1 cellular context compared by ENCODE assay signal in genomic region chr2:105787376-105788318, GRCh38.
TF ChIP-seq lines count a peak whose summit lies in the region.

No MANE protein-coding gene starts in this region.

TF ChIP-seq in K562, 482 proteins besides CTCF, POLR2A, EP300 and RAD21 (continued from another document):
- TF ChIP-seq CTCFL (IDR thresholded peaks at IDR 0.05; ENCODE audit: borderline replicate concordance, insufficient read depth, low read depth, low read length, poor library complexity, severe bottlenecking): peak; percentile 9
- TF ChIP-seq LARP7 (IDR thresholded peaks at IDR 0.05): no peak
- TF ChIP-seq ATF7 (IDR thresholded peaks at IDR 0.05): peak; percentile 93
- TF ChIP-seq FOSL1 (tag; conservative IDR thresholded peaks at IDR 0.05): peak; percentile 20; the same call in 1 of the 2 replicates
- peak; percentile 92 for TF ChIP-seq JUND (IDR thresholded peaks at IDR 0.05; ENCODE audit: borderline replicate concordance, low read depth, low read length)
- TF ChIP-seq JUND (tag; IDR thresholded peaks at IDR 0.05; ENCODE audit: borderline replicate concordance, low read depth, low read length): peak; percentile 95
- TF ChIP-seq ZNF766 (CRISPR knock-in tag; conservative IDR thresholded peaks at IDR 0.05): no peak
- TF ChIP-seq ATF3 (IDR thresholded peaks at IDR 0.05): peak; percentile 82
- TF ChIP-seq ATF3 (CRISPR knock-in tag; conservative IDR thresholded peaks at IDR 0.05): no peak
- peak in 1 of 2 experiments; percentile 22; a peak in 1 of 4 replicates for TF ChIP-seq MNT (conservative IDR thresholded peaks at IDR 0.05)
- peak; percentile 40; the same call in 1 of the 2 replicates for TF ChIP-seq L3MBTL2 (IDR thresholded peaks at IDR 0.05)
- TF ChIP-seq MGA (IDR thresholded peaks at IDR 0.05): 0 out of 2 replicates have a peak, but pooled peaks have one; percentile 32
- peak; percentile 62 for TF ChIP-seq JUN (IDR thresholded peaks at IDR 0.05; ENCODE audit: borderline replicate concordance, low read depth, low read length)
- no peak for TF ChIP-seq JUN (CRISPR knock-in tag; IDR thresholded peaks at IDR 0.05; ENCODE audit: borderline replicate concordance)
- peak; percentile 26; the same call in 1 of the 2 replicates for TF ChIP-seq CTBP1 (IDR thresholded peaks at IDR 0.05; ENCODE audit: borderline replicate concordance)
- TF ChIP-seq ZNF311 (CRISPR knock-in tag; IDR thresholded peaks at IDR 0.05): no peak
- peak; percentile 36; the same call in 1 of the 2 replicates for TF ChIP-seq SMC3 (conservative IDR thresholded peaks at IDR 0.05; ENCODE audit: insufficient read depth, low read depth, low read length)
- TF ChIP-seq GTF2E2 (tag; IDR thresholded peaks at IDR 0.05): no peak
- peak; percentile 27; the same call in 1 of the 2 replicates for TF ChIP-seq ETV1 (tag; conservative IDR thresholded peaks at IDR 0.05; ENCODE audit: low read depth)
- no peak for TF ChIP-seq MLLT1 (IDR thresholded peaks at IDR 0.05)
